Comparison of ENCODE assay signal across 8 cellular contexts in the genomic region with DNA sequence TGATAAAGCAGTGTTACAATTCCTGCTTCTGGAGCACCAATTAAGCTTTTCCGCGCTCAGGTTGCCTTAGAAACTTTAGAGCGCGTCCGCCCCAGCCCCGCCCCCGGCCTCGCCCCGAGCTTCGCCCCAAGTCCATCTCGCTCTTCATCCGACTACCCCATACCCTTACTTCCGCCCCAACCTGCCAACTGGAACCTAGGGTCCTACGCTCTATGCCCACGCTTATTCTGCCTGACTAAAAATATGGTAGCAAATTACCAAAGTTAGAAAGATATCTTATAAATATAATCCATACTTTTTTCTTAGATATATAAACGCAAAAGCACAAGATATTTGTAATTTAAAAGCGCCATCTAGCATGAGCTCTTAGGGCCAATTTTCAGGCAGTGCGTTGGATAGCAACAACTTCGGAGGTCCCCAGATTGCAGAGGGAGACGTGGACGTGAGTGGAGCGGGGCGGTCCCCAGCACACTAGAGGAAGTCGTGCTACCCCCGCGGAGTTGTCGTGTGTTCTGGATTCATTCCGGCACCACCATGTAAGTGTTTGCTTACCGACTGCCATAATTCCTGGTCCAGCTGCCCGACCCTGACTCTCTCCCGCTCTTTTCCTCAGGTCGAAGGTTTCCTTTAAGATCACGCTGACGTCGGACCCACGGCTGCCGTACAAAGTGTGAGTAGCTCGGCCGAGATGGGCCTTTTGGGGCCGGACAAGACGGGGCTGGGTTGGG. TPM values are rescaled to one million over a fixed set of nuclear protein-coding genes. Genes with fewer than 3 reads are reported as not detected.
DNase-seq lines count a peak whose midpoint lies in the region; ATAC-seq and TF ChIP-seq lines count a peak whose summit lies in the region.

A gene (plus strand): TSS at position 466 of the 728 bp plus-strand sequence. CDS start 69 bp downstream, at position 535.

- no peak for TF ChIP-seq EP300 in Ishikawa (IDR thresholded peaks at IDR 0.05; ENCODE audit: borderline replicate concordance)

- TF ChIP-seq CTCF in PC-3 (conservative IDR thresholded peaks at IDR 0.05; ENCODE audit: low read depth, low read length) (no peak), epithelial cell of esophagus (IDR thresholded peaks at IDR 0.05; ENCODE audit: insufficient read depth, low read depth, low read length, missing control alignments) (no peak)

- intact Hi-C loops in PC-3 (cut with micrococcal nuclease) = loop anchor here (1.0 to 10.0 kb wide), 4 partner anchors 45 to 335 kb away; no protein-coding TSS in a partner anchor

- H3K4me3 ChIP-seq in PC-3 (ENCODE audit: low read length) = peak within 1 kb of the TSS; percentile 89
- peak within 1 kb of the TSS; percentile 90 for H3K4me3 ChIP-seq in epithelial cell of esophagus (ENCODE audit: low read length)
- peak within 1 kb of the TSS; percentile 76 for H3K4me3 ChIP-seq in mononuclear cell (ENCODE audit: low read length)

- POLR2A ChIA-PET in PC-3 (lab: Charles Lee; ENCODE audit: unreplicated experiment) = interaction anchor here (0.7 to 1.0 kb wide), 2 partner anchors 13 to 41 kb away, joined by 4 read pairs; no protein-coding TSS in a partner anchor

- DNase-seq in DMS114 treated with DMSO at 0.1 percent for 48 hours (lab: John Stamatoyannopoulos, UW; ENCODE audit: unreplicated experiment) (peak; percentile 82), PC-3 (peak; percentile 83), activated T-cell treated with anti-CD3 and anti-CD28 coated beads for 48 hours (ENCODE audit: low read depth) (peak; percentile 78), epithelial cell of esophagus (ENCODE audit: low read depth) (peak; percentile 96)
- peak; percentile 67 to 77 for DNase-seq in stimulated activated CD8-positive, alpha-beta memory T cell treated with anti-CD3 and anti-CD28 coated beads, Interleukin-4, amount 100 ng/mL, for 1 hour (ENCODE audit: low read depth in 2 of 2, low spot score in 1 of 2)

- 0 out of 2 replicates have a peak, but pooled peaks cover 8% of the 10 kb centered on the region for H4K20me1 ChIP-seq in PC-3 (ENCODE audit: low read length)

- peaks cover 36% of the 10 kb centered on the region for H3K79me2 ChIP-seq in PC-3 (ENCODE audit: low read length)

- peak within 1 kb of the TSS; percentile 96 for H3K4me2 ChIP-seq in PC-3 (ENCODE audit: low read length)

- peak within 1 kb of the TSS; percentile 96 for H3K9ac ChIP-seq in PC-3 (ENCODE audit: low read length)

- peak within 1 kb of the TSS; percentile 82 for H3K27ac ChIP-seq in PC-3 (ENCODE audit: low read length)

- peak within 1 kb of the TSS; percentile 99 for H2AFZ ChIP-seq in PC-3 (ENCODE audit: low read length)

- no TSS peak for BruUV-seq in PC-3 (replicated peaks; lab: Mats Ljungman, UMichigan)

- H3K36me3 ChIP-seq in PC-3 (ENCODE audit: low read depth, low read length) = peaks cover 10% of the 10 kb centered on the region; the same call in 1 of the 2 replicates

- H3K9me2 ChIP-seq in PC-3 (replicated peaks; ENCODE audit: low read length) = no peaks in the 10 kb centered on the region

- H3K27me3 ChIP-seq in PC-3 (ENCODE audit: low read length) (no peaks in the 10 kb centered on the region), mononuclear cell (ENCODE audit: insufficient read depth, low read length) (no peaks in the 10 kb centered on the region)

- TF ChIP-seq RAD21 in Ishikawa (IDR thresholded peaks at IDR 0.05; ENCODE audit: low read depth) = no peak

- ATAC-seq in GM21576 (IDR thresholded peaks at IDR 0.05; ENCODE audit: unreplicated experiment) (peak; percentile 93), PC-3 (peak; percentile 94)

- peaks cover 16% of the 10 kb centered on the region for H3K4me1 ChIP-seq in PC-3 (ENCODE audit: insufficient read depth, low read length)
- H3K4me1 ChIP-seq in mononuclear cell (ENCODE audit: insufficient read depth, low read length) = peaks cover 16% of the 10 kb centered on the region

- no peaks in the 10 kb centered on the region for H3F3A ChIP-seq in PC-3 (ENCODE audit: low read length, unreplicated experiment)

- no peaks in the 10 kb centered on the region for H3K9me3 ChIP-seq in PC-3 (ENCODE audit: low read length)
- H3K9me3 ChIP-seq in mononuclear cell (ENCODE audit: low read depth, low read length) = no peaks in the 10 kb centered on the region

- CTCF ChIA-PET in PC-3 (lab: Charles Lee) = interaction anchor here (1.1 kb wide), 1 partner anchor 13 kb away, joined by 12 read pairs; no protein-coding TSS in a partner anchor

TF ChIP-seq in Ishikawa, 13 proteins besides CTCF, POLR2A, EP300 and RAD21:
- peak; percentile 40 for TF ChIP-seq TCF12 (IDR thresholded peaks at IDR 0.05; ENCODE audit: low read depth)
- peak; percentile 58 for TF ChIP-seq CREB1 (IDR thresholded peaks at IDR 0.05; ENCODE audit: low read depth)
- 0 out of 2 replicates have a peak, but pooled peaks have one; percentile 11 for TF ChIP-seq NFIC (IDR thresholded peaks at IDR 0.05)
- TF ChIP-seq, protein P1, sequence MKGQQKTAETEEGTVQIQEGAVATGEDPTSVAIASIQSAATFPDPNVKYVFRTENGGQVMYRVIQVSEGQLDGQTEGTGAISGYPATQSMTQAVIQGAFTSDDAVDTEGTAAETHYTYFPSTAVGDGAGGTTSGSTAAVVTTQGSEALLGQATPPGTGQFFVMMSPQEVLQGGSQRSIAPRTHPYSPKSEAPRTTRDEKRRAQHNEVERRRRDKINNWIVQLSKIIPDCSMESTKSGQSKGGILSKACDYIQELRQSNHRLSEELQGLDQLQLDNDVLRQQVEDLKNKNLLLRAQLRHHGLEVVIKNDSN (IDR thresholded peaks at IDR 0.05) = no peak
- no peak for TF ChIP-seq FOXM1 (IDR thresholded peaks at IDR 0.05; ENCODE audit: borderline replicate concordance, low read depth)
- TF ChIP-seq ZBTB7A (IDR thresholded peaks at IDR 0.05; ENCODE audit: low read depth) = no peak
- TF ChIP-seq TEAD4 (IDR thresholded peaks at IDR 0.05) = 0 out of 2 replicates have a peak, but pooled peaks have one; percentile 4
- TF ChIP-seq, protein P2, sequence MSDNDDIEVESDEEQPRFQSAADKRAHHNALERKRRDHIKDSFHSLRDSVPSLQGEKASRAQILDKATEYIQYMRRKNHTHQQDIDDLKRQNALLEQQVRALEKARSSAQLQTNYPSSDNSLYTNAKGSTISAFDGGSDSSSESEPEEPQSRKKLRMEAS (IDR thresholded peaks at IDR 0.05) = peak; percentile 83; the same call in 1 of the 2 replicates
- TF ChIP-seq, protein P3, sequence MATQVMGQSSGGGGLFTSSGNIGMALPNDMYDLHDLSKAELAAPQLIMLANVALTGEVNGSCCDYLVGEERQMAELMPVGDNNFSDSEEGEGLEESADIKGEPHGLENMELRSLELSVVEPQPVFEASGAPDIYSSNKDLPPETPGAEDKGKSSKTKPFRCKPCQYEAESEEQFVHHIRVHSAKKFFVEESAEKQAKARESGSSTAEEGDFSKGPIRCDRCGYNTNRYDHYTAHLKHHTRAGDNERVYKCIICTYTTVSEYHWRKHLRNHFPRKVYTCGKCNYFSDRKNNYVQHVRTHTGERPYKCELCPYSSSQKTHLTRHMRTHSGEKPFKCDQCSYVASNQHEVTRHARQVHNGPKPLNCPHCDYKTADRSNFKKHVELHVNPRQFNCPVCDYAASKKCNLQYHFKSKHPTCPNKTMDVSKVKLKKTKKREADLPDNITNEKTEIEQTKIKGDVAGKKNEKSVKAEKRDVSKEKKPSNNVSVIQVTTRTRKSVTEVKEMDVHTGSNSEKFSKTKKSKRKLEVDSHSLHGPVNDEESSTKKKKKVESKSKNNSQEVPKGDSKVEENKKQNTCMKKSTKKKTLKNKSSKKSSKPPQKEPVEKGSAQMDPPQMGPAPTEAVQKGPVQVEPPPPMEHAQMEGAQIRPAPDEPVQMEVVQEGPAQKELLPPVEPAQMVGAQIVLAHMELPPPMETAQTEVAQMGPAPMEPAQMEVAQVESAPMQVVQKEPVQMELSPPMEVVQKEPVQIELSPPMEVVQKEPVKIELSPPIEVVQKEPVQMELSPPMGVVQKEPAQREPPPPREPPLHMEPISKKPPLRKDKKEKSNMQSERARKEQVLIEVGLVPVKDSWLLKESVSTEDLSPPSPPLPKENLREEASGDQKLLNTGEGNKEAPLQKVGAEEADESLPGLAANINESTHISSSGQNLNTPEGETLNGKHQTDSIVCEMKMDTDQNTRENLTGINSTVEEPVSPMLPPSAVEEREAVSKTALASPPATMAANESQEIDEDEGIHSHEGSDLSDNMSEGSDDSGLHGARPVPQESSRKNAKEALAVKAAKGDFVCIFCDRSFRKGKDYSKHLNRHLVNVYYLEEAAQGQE (IDR thresholded peaks at IDR 0.05; ENCODE audit: low read depth) = no peak
- no peak for TF ChIP-seq CEBPB (IDR thresholded peaks at IDR 0.05)
- TF ChIP-seq TAF1 (IDR thresholded peaks at IDR 0.05; ENCODE audit: low read depth) = peak; percentile 72

RNA-seq across cellular contexts. Expression of the gene that starts here (rescaled TPM):
- total RNA-seq in PC-3 (2014; rRNA removed) (30.3 and 35.9 TPM in 2 replicates), mononuclear cell (110 TPM)

Comparison
In these comparisons a context has a peak if more than half of its experiments do, and no peak if none do; other contexts are left out.
1. Peak in every context shown above with its lines: DNase-seq, ATAC-seq, H3K4me3 ChIP-seq and H3K27ac ChIP-seq.